9 cellular contexts compared by ENCODE assay signal in genomic region chr17:60971515-60972369, GRCh38.
A peak's percentile ranks its signal among the peaks of the same experiment; 100 is the strongest.
DNase-seq lines count a peak whose midpoint lies in the region; TF ChIP-seq lines count a peak whose summit lies in the region.
"Had no signal": no experiment of that assay in that cellular context is flagged by ENCODE, and none has a peak within 500 bp of the region (broad histone marks: within the 10 kb centered on the region; RNA-seq: fewer than 3 reads in every experiment).

No MANE protein-coding gene starts in this region.

- BruUV-seq in Caco-2 (replicated peaks; lab: Mats Ljungman, UMichigan) = no TSS peak

- H3K36me3 ChIP-seq in Caco-2 (ENCODE audit: control insufficient read depth, insufficient read depth, low read length) = no peaks in the 10 kb centered on the region

- intact Hi-C loops in Caco-2 (cut with micrococcal nuclease; ENCODE audit: unreplicated experiment) = loop anchor here (1.0 to 5.0 kb wide), 2 partner anchors 249 to 438 kb away; no protein-coding TSS in a partner anchor

- peak; percentile 66 to 77 for TF ChIP-seq CTCF in Caco-2 (IDR thresholded peaks at IDR 0.05; ENCODE audit: insufficient read depth in 1 of 2, low read depth in 1 of 2, low read length in 1 of 2, severe bottlenecking in 1 of 2, unreplicated experiment in 1 of 2)
- TF ChIP-seq CTCF in foreskin fibroblast (IDR thresholded peaks at IDR 0.05; ENCODE audit: low read depth, low read length) = peak; percentile 69

- no peaks in the 10 kb centered on the region for H3K27me3 ChIP-seq in Caco-2 (replicated peaks; ENCODE audit: control insufficient read depth, insufficient read depth, low read length)

- H3K4me3 Mint-ChIP-seq in Caco-2 (ENCODE audit: unreplicated experiment) = no peak overlapping the region
- no peak overlapping the region for H3K4me3 Mint-ChIP-seq in activated CD4-positive, alpha-beta memory T cell treated with anti-CD3 and anti-CD28 coated beads, Interleukin-2, amount 10 ng/mL, durations not matched to agents 7 days and 5 days

- no peaks in the 10 kb centered on the region for H3K27me3 Mint-ChIP-seq in Caco-2 (ENCODE audit: insufficient read depth, unreplicated experiment)
- H3K27me3 Mint-ChIP-seq in activated CD4-positive, alpha-beta memory T cell treated with anti-CD3 and anti-CD28 coated beads, Interleukin-2, amount 10 ng/mL, durations not matched to agents 7 days and 5 days = peaks cover 4% of the 10 kb centered on the region

- POLR2A ChIA-PET in Caco-2 (lab: Charles Lee) = no interaction called here
- POLR2A ChIA-PET in activated CD4-positive, alpha-beta memory T cell treated with anti-CD3 and anti-CD28 coated beads, Interleukin-2, amount 10 ng/mL, durations not matched to agents 7 days and 5 days (lab: Charles Lee) = no interaction called here

- no peaks in the 10 kb centered on the region for H3K36me3 Mint-ChIP-seq in Caco-2 (ENCODE audit: insufficient read depth, unreplicated experiment)
- H3K36me3 Mint-ChIP-seq in activated CD4-positive, alpha-beta memory T cell treated with anti-CD3 and anti-CD28 coated beads, Interleukin-2, amount 10 ng/mL, durations not matched to agents 7 days and 5 days (ENCODE audit: low read depth) = no peaks in the 10 kb centered on the region

- peaks cover 3% of the 10 kb centered on the region; the same call in 1 of the 2 replicates for H3K9me3 ChIP-seq in Caco-2

- DNase-seq in Caco-2 = peak; percentile 58 to 62
- peak; percentile 69 for DNase-seq in HCEC 1CT
- peak; percentile 22 to 70 for DNase-seq in NCI-H526 (lab: John Stamatoyannopoulos, UW)
- DNase-seq in activated CD4-positive, alpha-beta memory T cell treated with anti-CD3 and anti-CD28 coated beads, Interleukin-2, amount 10 ng/mL, durations not matched to agents 7 days and 5 days = peak; percentile 53
- DNase-seq in foreskin fibroblast = peak; percentile 54 to 87
- peak; percentile 46 for DNase-seq in retina
- no peak for DNase-seq in DMS79 treated with DMSO at 0.1 percent for 48 hours (lab: John Stamatoyannopoulos, UW)
- DNase-seq in GOT3 (lab: John Stamatoyannopoulos, UW) = no peak

- H3K4me1 ChIP-seq in Caco-2 = no peaks in the 10 kb centered on the region

- H3K27ac Mint-ChIP-seq in Caco-2 (ENCODE audit: unreplicated experiment) = no peak overlapping the region
- H3K27ac Mint-ChIP-seq in activated CD4-positive, alpha-beta memory T cell treated with anti-CD3 and anti-CD28 coated beads, Interleukin-2, amount 10 ng/mL, durations not matched to agents 7 days and 5 days = no peak overlapping the region

- peaks cover 22% of the 10 kb centered on the region for H3K9me3 Mint-ChIP-seq in Caco-2 (ENCODE audit: unreplicated experiment)
- no peaks in the 10 kb centered on the region for H3K9me3 Mint-ChIP-seq in activated CD4-positive, alpha-beta memory T cell treated with anti-CD3 and anti-CD28 coated beads, Interleukin-2, amount 10 ng/mL, durations not matched to agents 7 days and 5 days

- no peaks in the 10 kb centered on the region for H3K4me1 Mint-ChIP-seq in Caco-2 (ENCODE audit: low read depth, unreplicated experiment)
- H3K4me1 Mint-ChIP-seq in activated CD4-positive, alpha-beta memory T cell treated with anti-CD3 and anti-CD28 coated beads, Interleukin-2, amount 10 ng/mL, durations not matched to agents 7 days and 5 days = no peaks in the 10 kb centered on the region

- H3K4me3 ChIP-seq in Caco-2 (ENCODE audit: low read depth, low read length) = no peak overlapping the region
- H3K4me3 ChIP-seq in foreskin fibroblast (ENCODE audit: low read depth in 1 of 2, low read length in 2 of 2) = no peak overlapping the region
- H3K4me3 ChIP-seq: SK-N-MC had no signal

- CTCF ChIA-PET in Caco-2 (lab: Charles Lee) = interaction anchor here (0.6 to 2.1 kb wide), 17 partner anchors 27 to 1179 kb away, joined by 3 to 19 read pairs (median 4); partner anchors contain the start of gene TBX2
- CTCF ChIA-PET in activated CD4-positive, alpha-beta memory T cell treated with anti-CD3 and anti-CD28 coated beads, Interleukin-2, amount 10 ng/mL, durations not matched to agents 7 days and 5 days (lab: Charles Lee) = interaction anchor here (0.5 to 1.5 kb wide), 12 partner anchors 10 to 423 kb away, joined by 3 to 17 read pairs (median 4); no protein-coding TSS in a partner anchor

Comparison
In these comparisons a context has a peak if more than half of its experiments do, and no peak if none do; other contexts are left out.
1. DNase-seq: peak in Caco-2 (2 of 2), HCEC 1CT (single experiment), NCI-H526 (2 of 2), activated CD4-positive, alpha-beta memory T cell treated with anti-CD3 and anti-CD28 coated beads, Interleukin-2, amount 10 ng/mL, durations not matched to agents 7 days and 5 days (single experiment), foreskin fibroblast (2 of 2) and retina (single experiment); none in DMS79 treated with DMSO at 0.1 percent for 48 hours (single experiment) and GOT3 (single experiment).